9 cellular contexts compared by ENCODE assay signal in the genomic region with DNA sequence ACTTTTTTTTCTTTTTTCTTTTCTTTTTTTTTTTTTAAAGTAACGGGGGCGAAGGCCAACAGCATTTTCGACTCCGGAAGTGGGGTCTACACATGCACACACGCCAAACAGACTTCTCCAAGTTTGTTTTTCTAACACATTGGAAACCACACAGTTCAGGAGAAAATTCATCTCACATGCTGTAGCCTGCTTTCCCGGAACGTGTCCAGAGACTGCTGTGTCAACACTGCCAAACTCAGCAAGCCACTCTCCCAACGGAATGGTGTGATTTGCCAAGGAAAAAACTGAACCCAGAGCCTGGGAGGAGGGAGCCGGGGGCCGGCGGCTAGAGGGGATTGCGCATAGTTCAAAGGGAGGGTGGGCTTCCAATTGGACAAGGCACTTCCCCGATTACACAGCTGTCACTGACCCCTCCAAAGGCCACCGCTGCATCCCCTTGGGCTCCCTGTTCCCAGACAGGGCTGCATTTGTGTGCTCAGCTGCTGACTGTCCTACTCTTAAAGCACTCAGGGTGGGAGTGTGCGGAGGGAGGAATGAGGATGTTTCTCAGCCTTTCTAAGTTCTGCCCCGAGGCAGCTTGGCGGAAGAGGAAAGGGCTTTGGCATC.
DNase-seq lines count a peak whose midpoint lies in the region; ATAC-seq, FAIRE-seq and TF ChIP-seq lines count a peak whose summit lies in the region.
"Had no signal": no experiment of that assay in that cellular context is flagged by ENCODE, and none has a peak within 500 bp of the region (broad histone marks: within the 10 kb centered on the region; RNA-seq: fewer than 3 reads in every experiment).

No MANE protein-coding gene starts in this region.

- H3K4me3 Mint-ChIP-seq in osteocyte (ENCODE audit: unreplicated experiment): peak overlapping the region; percentile 58

- H3K36me3 ChIP-seq in adipocyte (ENCODE audit: control insufficient read depth, insufficient read depth, low read length, severe bottlenecking): no peaks in the 10 kb centered on the region

- peaks cover 20% of the 10 kb centered on the region for H3K4me1 Mint-ChIP-seq in osteocyte (ENCODE audit: unreplicated experiment)

- peaks cover 4% of the 10 kb centered on the region for H3K27me3 Mint-ChIP-seq in osteocyte (ENCODE audit: unreplicated experiment)

- DNase-seq in AG20443 (ENCODE audit: low spot score): peak; percentile 43
- DNase-seq in adipocyte (ENCODE audit: low read depth): peak; percentile 1
- DNase-seq in frontal cortex (ENCODE audit: low spot score in 2 of 2): peak; percentile 6 to 16
- DNase-seq in osteocyte (ENCODE audit: extremely low spot score, unreplicated experiment): no peak
- no peak for DNase-seq in effector CD8-positive, alpha-beta T cell (lab: John Stamatoyannopoulos, UW)

- ATAC-seq in HG03378 (IDR thresholded peaks at IDR 0.05; ENCODE audit: unreplicated experiment) (no peak), HG03565 (IDR thresholded peaks at IDR 0.05; ENCODE audit: unreplicated experiment) (no peak), HG02759 (IDR thresholded peaks at IDR 0.05; ENCODE audit: unreplicated experiment) (no peak)

- TF ChIP-seq CTCF in osteocyte (IDR thresholded peaks at IDR 0.05): no peak

- no peaks in the 10 kb centered on the region for H3K27me3 ChIP-seq in adipocyte (replicated peaks; ENCODE audit: control insufficient read depth, insufficient read depth, low read length)

- H3K9ac ChIP-seq in adipocyte (ENCODE audit: low read length): peak overlapping the region; percentile 44
- H3K9ac ChIP-seq: KMS-11 had no signal

- FAIRE-seq in frontal cortex (lab: Jason Lieb, UNC): no peak

- no peaks in the 10 kb centered on the region for H3K36me3 Mint-ChIP-seq in osteocyte (ENCODE audit: unreplicated experiment)

- H3K9me3 Mint-ChIP-seq in osteocyte (ENCODE audit: unreplicated experiment): peaks cover 8% of the 10 kb centered on the region

- peaks cover 16% of the 10 kb centered on the region for H3K4me1 ChIP-seq in adipocyte (ENCODE audit: control insufficient read depth, insufficient read depth, low read length)

- H3K4me3 ChIP-seq in adipocyte (ENCODE audit: low read length): peak overlapping the region; percentile 51

- H3K9me3 ChIP-seq in adipocyte (ENCODE audit: control insufficient read depth, low read length): no peaks in the 10 kb centered on the region

- peak overlapping the region; percentile 90 for H3K27ac Mint-ChIP-seq in osteocyte (ENCODE audit: unreplicated experiment)

Comparison
In these comparisons a context has a peak if more than half of its experiments do, and no peak if none do; other contexts are left out.
1. DNase-seq: peak in AG20443 (single experiment), adipocyte (single experiment) and frontal cortex (2 of 2); none in osteocyte (single experiment) and effector CD8-positive, alpha-beta T cell (single experiment).